Comparison of ENCODE assay signal across 9 cellular contexts in the genomic region with DNA sequence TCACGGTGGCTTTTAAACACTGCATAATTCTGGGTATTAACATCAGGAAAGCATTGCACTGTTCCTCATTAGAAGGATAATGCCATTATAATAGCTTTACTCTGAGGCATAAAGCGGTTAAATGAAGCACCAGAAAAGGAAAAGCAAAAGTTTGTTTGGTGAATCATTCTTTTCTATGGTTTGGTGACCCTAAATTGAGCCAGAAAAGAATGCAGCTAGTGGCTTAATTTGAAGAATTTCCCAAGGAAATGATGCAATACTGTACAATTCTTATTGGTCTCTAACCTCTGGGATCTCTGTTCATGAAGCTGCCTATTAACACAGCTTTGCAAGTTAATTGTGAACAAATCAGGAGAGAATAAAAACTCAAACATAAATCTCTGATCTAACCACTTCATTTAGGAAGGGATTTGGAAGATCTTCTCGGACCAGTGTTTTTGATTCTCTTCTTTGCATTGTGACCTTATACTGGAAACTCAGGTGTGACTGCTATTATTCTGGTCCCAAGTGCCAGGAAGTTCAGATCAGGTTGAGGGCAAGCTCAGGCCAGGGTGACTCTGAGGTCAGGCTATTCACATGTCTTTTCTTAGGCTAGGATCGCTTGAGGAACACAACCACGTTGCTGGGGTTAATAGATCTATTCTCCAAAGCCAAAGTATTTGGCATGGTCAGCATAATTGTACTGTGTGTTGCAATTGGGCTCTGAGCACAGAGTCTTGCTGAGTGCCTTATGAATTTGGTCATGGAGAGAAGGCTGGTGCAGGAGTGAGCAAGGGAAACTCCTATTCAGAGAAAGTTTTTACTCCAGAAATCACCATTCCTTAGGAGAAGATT. TPM values are rescaled to one million over a fixed set of nuclear protein-coding genes. Genes with fewer than 3 reads are reported as not detected.
DNase-seq lines count a peak whose midpoint lies in the region; ATAC-seq, FAIRE-seq and TF ChIP-seq lines count a peak whose summit lies in the region.
"Had no signal": no experiment of that assay in that cellular context is flagged by ENCODE, and none has a peak within 500 bp of the region (broad histone marks: within the 10 kb centered on the region; RNA-seq: fewer than 3 reads in every experiment).

No MANE protein-coding gene starts in this region.

- H3K4me3 ChIP-seq in epithelial cell of proximal tubule (ENCODE audit: low read depth, low read length) (no peak overlapping the region), trophoblast cell (ENCODE audit: low read depth, low read length) (no peak overlapping the region), coronary artery (no peak overlapping the region)

- no peak overlapping the region for H2AK5ac ChIP-seq in trophoblast cell (ENCODE audit: low read length)

- H3K9me3 ChIP-seq in trophoblast cell (ENCODE audit: insufficient read depth, low read depth, low read length), result no peaks in the 10 kb centered on the region

- peak; percentile 74 for DNase-seq in OCI-M1 (lab: John Stamatoyannopoulos, UW)
- DNase-seq in epithelial cell of proximal tubule (ENCODE audit: low read depth), result peak; percentile 98
- peak; percentile 26 to 43 for DNase-seq in trophoblast cell
- no peak for DNase-seq in DMS114 treated with DMSO at 0.1 percent for 48 hours (lab: John Stamatoyannopoulos, UW; ENCODE audit: unreplicated experiment)
- DNase-seq in coronary artery (ENCODE audit: low spot score), result no peak
- no peak for DNase-seq in NCI-H748 treated with DMSO at 0.1 percent for 48 hours (lab: John Stamatoyannopoulos, UW)
- no peak for DNase-seq in left colon
- DNase-seq: NCI-H510A treated with DMSO at 0.1 percent for 48 hours had no signal

- H3K27me3 ChIP-seq in trophoblast cell (ENCODE audit: insufficient read depth, low read length), result no peaks in the 10 kb centered on the region

- no peak overlapping the region for H2BK12ac ChIP-seq in trophoblast cell (ENCODE audit: low read length)

- no peak overlapping the region for H3K4me2 ChIP-seq in trophoblast cell (ENCODE audit: low read length)

- H4K91ac ChIP-seq in trophoblast cell (ENCODE audit: low read depth, low read length), result no peak overlapping the region

- no peak overlapping the region for H4K8ac ChIP-seq in trophoblast cell (ENCODE audit: low read depth, low read length)

- peak; percentile 98 for FAIRE-seq in G401.6 (lab: Jason Lieb, UNC)

- no peak overlapping the region for H2BK5ac ChIP-seq in trophoblast cell (ENCODE audit: low read depth, low read length, poor library complexity)

- H3K4ac ChIP-seq in trophoblast cell (ENCODE audit: low read depth, low read length), result no peak overlapping the region

- no peak overlapping the region for H3K14ac ChIP-seq in trophoblast cell (ENCODE audit: low read length)

- no peaks in the 10 kb centered on the region for H3K79me2 ChIP-seq in trophoblast cell (ENCODE audit: control insufficient read depth, insufficient read depth, low read length, poor library complexity)

- WGBS in trophoblast cell (ENCODE audit: extremely low coverage, insufficient coverage, insufficient read length), result no CpG with 5 or more reads among the region's 5 CpGs

- H2AFZ ChIP-seq in trophoblast cell (ENCODE audit: insufficient read depth, low read length, poor library complexity), result no peak overlapping the region

- H3K23ac ChIP-seq in trophoblast cell (ENCODE audit: low read length), result no peak overlapping the region

- intact Hi-C loops in left colon (cut with DNase I, micrococcal nuclease), result no loop called here

- H4K12ac ChIP-seq in trophoblast cell (ENCODE audit: low read depth, low read length), result no peak overlapping the region

- H3K9ac ChIP-seq in trophoblast cell (ENCODE audit: low read length), result no peak overlapping the region

- TF ChIP-seq CTCF in epithelial cell of proximal tubule (conservative IDR thresholded peaks at IDR 0.05; ENCODE audit: low read depth, low read length) (no peak), coronary artery (IDR thresholded peaks at IDR 0.05) (no peak)

- H3K4me1 ChIP-seq in trophoblast cell (ENCODE audit: control insufficient read depth in 1 of 2, insufficient read depth in 2 of 2, low read length in 2 of 2), result peaks cover 0 to 10% of the 10 kb centered on the region in 2 experiments

- H3K27ac ChIP-seq in trophoblast cell (ENCODE audit: low read depth, low read length) (no peak overlapping the region), coronary artery (peak overlapping the region in 1 of 2 donors; percentile 21)

- no peaks in the 10 kb centered on the region for H3K36me3 ChIP-seq in trophoblast cell (ENCODE audit: control insufficient read depth in 1 of 2, insufficient read depth in 2 of 2, low read length in 2 of 2)

- no peaks in the 10 kb centered on the region for H3K79me1 ChIP-seq in trophoblast cell (ENCODE audit: low read length)

- no peak for ATAC-seq in left colon

- H3K18ac ChIP-seq in trophoblast cell (ENCODE audit: low read length), result no peak overlapping the region

- H2BK120ac ChIP-seq in trophoblast cell (ENCODE audit: insufficient read depth, low read length, poor library complexity), result no peak overlapping the region

RNA-seq across cellular contexts. Expression of a gene that starts 11.3 kb away (rescaled TPM):
- 49.7 and 67.6 TPM in 2 replicates for total RNA-seq in epithelial cell of proximal tubule
- polyA plus RNA-seq in trophoblast cell (2013), result 38.6 and 38.9 TPM in 2 replicates
- 100 to 1,000 TPM; 129 to 145 TPM for total RNA-seq in left colon

Comparison
In these comparisons a context has a peak if more than half of its experiments do, and no peak if none do; other contexts are left out.
1. DNase-seq: peak in OCI-M1 (single experiment), epithelial cell of proximal tubule (single experiment) and trophoblast cell (2 of 2); none in DMS114 treated with DMSO at 0.1 percent for 48 hours (single experiment), coronary artery (single experiment), NCI-H748 treated with DMSO at 0.1 percent for 48 hours (single experiment) and left colon (0 of 2).